Comparison of ENCODE assay signal across 8 cellular contexts in the genomic region with DNA sequence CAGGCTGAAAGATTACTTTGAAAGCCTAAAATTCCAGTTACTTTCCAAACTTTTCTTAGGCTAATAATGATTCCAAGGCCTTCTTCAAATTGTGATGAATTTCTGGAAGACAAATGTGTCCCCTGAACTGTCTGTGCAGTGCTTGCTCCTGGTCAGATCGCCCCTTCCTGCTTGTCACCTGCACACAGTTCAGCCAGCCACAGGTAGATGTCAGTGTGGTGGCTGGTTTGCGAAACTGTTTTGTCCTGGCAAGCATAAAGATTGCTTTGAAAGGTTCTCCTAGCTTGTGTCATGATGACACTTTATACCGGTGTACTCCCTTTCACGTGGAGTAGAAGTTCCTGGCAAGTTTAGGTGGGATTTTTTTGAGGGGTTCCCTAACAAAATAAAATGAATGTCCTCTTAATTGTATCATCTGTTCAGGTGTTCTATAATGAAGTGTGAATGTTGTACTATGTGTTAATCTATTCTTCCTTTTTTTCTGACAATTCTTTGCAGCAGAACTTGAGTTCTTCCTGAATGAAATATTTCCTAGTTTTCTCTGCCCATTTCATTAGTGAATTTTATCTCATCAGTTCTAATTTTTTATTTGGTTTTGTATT.
DNase-seq lines count a peak whose midpoint lies in the region; ATAC-seq and TF ChIP-seq lines count a peak whose summit lies in the region.

No MANE protein-coding gene starts in this region.

- no peak overlapping the region for H3K4me2 ChIP-seq in DND-41 (ENCODE audit: insufficient read depth, low read length)

- H3K27ac ChIP-seq in DND-41 (ENCODE audit: low read length) (no peak overlapping the region), upper lobe of right lung (no peak overlapping the region)

- H3K4me3 ChIP-seq in DND-41 (ENCODE audit: low read depth in 1 of 2, low read length in 2 of 2) (no peak overlapping the region), upper lobe of right lung (no peak overlapping the region)

- DNase-seq in DND-41 (peak; percentile 9), KBM-7 (peak; percentile 34), SHP77 treated with DMSO at 0.1 percent for 48 hours (lab: John Stamatoyannopoulos, UW) (peak; percentile 61), medulla oblongata (ENCODE audit: extremely low spot score) (peak; percentile 66), upper lobe of right lung (peak; percentile 63), SIG-M5 treated with dmso at 0.1 percent for 504 hours (lab: John Stamatoyannopoulos, UW; ENCODE audit: unreplicated experiment) (no peak)
- DNase-seq in central memory CD4-positive, alpha-beta T cell: peak; percentile 22

- no peaks in the 10 kb centered on the region for H4K20me1 ChIP-seq in DND-41 (ENCODE audit: insufficient read depth, low read length)

- no peaks in the 10 kb centered on the region for H3K79me2 ChIP-seq in DND-41 (ENCODE audit: insufficient read depth, low read length)

- H3K27me3 ChIP-seq in DND-41 (ENCODE audit: insufficient read depth, low read length, poor library complexity) (no peaks in the 10 kb centered on the region), upper lobe of right lung (no peaks in the 10 kb centered on the region)

- peak; percentile 62; the same call in 1 of the 3 replicates for ATAC-seq in DND-41 (ENCODE audit: insufficient read depth, low read depth)
- ATAC-seq in GM21381 (IDR thresholded peaks at IDR 0.05; ENCODE audit: unreplicated experiment): peak; percentile 69
- ATAC-seq in upper lobe of right lung: peak; percentile 90

- in situ Hi-C loops in KBM-7 (cut with MboI; ENCODE audit: low pct_unique_long_range_greater_than_20kb, low sequenced_read_pairs): no loop called here

- intact Hi-C loops in upper lobe of right lung (cut with DNase I): no loop called here

- H3K9ac ChIP-seq in DND-41 (ENCODE audit: low read depth, low read length): no peak overlapping the region

- no peak overlapping the region for H2AFZ ChIP-seq in DND-41 (ENCODE audit: low read depth, low read length)

- H3K36me3 ChIP-seq in DND-41 (ENCODE audit: insufficient read depth, low read length): peaks cover 3% of the 10 kb centered on the region; the same call in 1 of the 2 replicates
- H3K36me3 ChIP-seq in upper lobe of right lung: no peaks in the 10 kb centered on the region

- H3K9me3 ChIP-seq in DND-41 (ENCODE audit: insufficient read depth, low read length, severe bottlenecking) (no peaks in the 10 kb centered on the region), upper lobe of right lung (no peaks in the 10 kb centered on the region)

- H3K4me1 ChIP-seq in DND-41 (ENCODE audit: insufficient read depth, low read length) (no peaks in the 10 kb centered on the region), upper lobe of right lung (peaks cover 3% of the 10 kb centered on the region)

- peak; percentile 57 for TF ChIP-seq CTCF in DND-41 (IDR thresholded peaks at IDR 0.05; ENCODE audit: borderline replicate concordance, extremely low read depth, low read length, poor library complexity, severe bottlenecking)
- peak; percentile 62 for TF ChIP-seq CTCF in upper lobe of right lung (IDR thresholded peaks at IDR 0.05)
